In genomic region chr14:100138955-100139354, GRCh38 we compare ENCODE assay signal across 11 cellular contexts.
"Had no signal": no experiment of that assay in that cellular context is flagged by ENCODE, and none has a peak within 500 bp of the region (broad histone marks: within the 10 kb centered on the region; RNA-seq: fewer than 3 reads in every experiment).

No MANE protein-coding gene starts in this region.

- H3K27ac Mint-ChIP-seq: activated T-helper 2 cell treated with anti-CD3 and anti-CD28 coated beads, Interferon-gamma antibody, Interleukin-2, Interleukin-4, amounts not matched to agents 10 μg/mL and 5 μg/mL and 100 μg/mL, durations not matched to agents 14 hours and 24 hours and 36 hours had no signal

- H3K27me3 Mint-ChIP-seq: activated CD4-positive, alpha-beta memory T cell treated with anti-CD3 and anti-CD28 coated beads for 36 hours had no signal

- H3K27me3 ChIP-seq: gastroesophageal sphincter, left lung, neural progenitor cell, transverse colon had no signal

- H3K4me3 Mint-ChIP-seq: activated CD4-positive, alpha-beta memory T cell treated with anti-CD3 and anti-CD28 coated beads for 36 hours; neural progenitor cell had no signal

- H3K9me3 Mint-ChIP-seq: activated CD4-positive, alpha-beta memory T cell treated with anti-CD3 and anti-CD28 coated beads for 36 hours; activated T-helper 2 cell treated with anti-CD3 and anti-CD28 coated beads, Interferon-gamma antibody, Interleukin-2, Interleukin-4, amounts not matched to agents 10 μg/mL and 5 μg/mL and 100 μg/mL, durations not matched to agents 14 hours and 24 hours and 36 hours; neural progenitor cell had no signal

- ATAC-seq: gastroesophageal sphincter, left lung had no signal

- H3K4me3 ChIP-seq: coronary artery, gastroesophageal sphincter, left lung, neural progenitor cell, transverse colon had no signal

- H2AFZ ChIP-seq: neural progenitor cell had no signal

- H3K9me3 ChIP-seq: gastroesophageal sphincter, left lung, transverse colon had no signal

- H3K27ac ChIP-seq: coronary artery, gastroesophageal sphincter, left lung, neural progenitor cell, transverse colon had no signal

- H3K4me2 ChIP-seq: neural progenitor cell had no signal

- DNase-seq: activated CD4-positive, alpha-beta memory T cell treated with anti-CD3 and anti-CD28 coated beads for 36 hours; effector CD4-positive, alpha-beta T cell; left lung; retina; SHP77; stimulated activated CD4-positive, alpha-beta T cell treated with anti-CD3 and anti-CD28 coated beads, Interleukin-15, amount 100 ng/mL, for 24 hours had no signal

- H3K36me3 ChIP-seq: neural progenitor cell, transverse colon had no signal
